ENCODE assay signal across 8 cellular contexts in genomic region chr2:231713421-231713737, GRCh38. TPM values are rescaled to one million over a fixed set of nuclear protein-coding genes. Genes with fewer than 3 reads are reported as not detected.
DNase-seq lines count a peak whose midpoint lies in the region; TF ChIP-seq lines count a peak whose summit lies in the region.
"Not testable (repeated sequence)": the region's sequence is repeated elsewhere in the genome, so short reads cannot be mapped to it uniquely, and the experiment has no call there.

No MANE protein-coding gene starts in this region.

- peak overlapping the region; percentile 90 to 100 (median 94) for H3K27ac Mint-ChIP-seq in CD14-positive monocyte
- peak overlapping the region; percentile 86 for H3K27ac Mint-ChIP-seq in activated naive CD4-positive, alpha-beta T cell treated with anti-CD3 and anti-CD28 coated beads, Interleukin-2, amount 10 ng/mL, durations not matched to agents 7 days and 5 days
- H3K27ac Mint-ChIP-seq in dendritic cell treated with granulocyte-macrophage colony-stimulating factor and Interleukin-4, amounts not matched to agents 40 ng/mL and 50 ng/mL, for 4 days: peak overlapping the region; percentile 85

- peak overlapping the region; percentile 96 for H3K23ac ChIP-seq in neuronal stem cell (ENCODE audit: low read depth, low read length, poor library complexity)

- not testable (repeated sequence) for H3K18ac ChIP-seq in neuronal stem cell (ENCODE audit: low read length)

- not testable (repeated sequence) for H2BK15ac ChIP-seq in neuronal stem cell (ENCODE audit: low read length)

- not testable (repeated sequence) for H4K8ac ChIP-seq in neuronal stem cell (ENCODE audit: low read depth, low read length)

- H3K9me3 Mint-ChIP-seq in CD14-positive monocyte: peaks cover 3 to 12% (median 6%) of the 10 kb centered on the region in 7 donors
- not testable (repeated sequence) for H3K9me3 Mint-ChIP-seq in activated naive CD4-positive, alpha-beta T cell treated with anti-CD3 and anti-CD28 coated beads, Interleukin-2, amount 10 ng/mL, durations not matched to agents 7 days and 5 days; dendritic cell treated with granulocyte-macrophage colony-stimulating factor and Interleukin-4, amounts not matched to agents 40 ng/mL and 50 ng/mL, for 4 days

- H3K4me3 ChIP-seq in SK-N-SH (ENCODE audit: low read depth in 2 of 2, low read length in 1 of 2): not testable (repeated sequence)
- 0 out of 2 replicates have a peak overlapping the region, but pooled peaks have one; percentile 16 for H3K4me3 ChIP-seq in iPS-18c (ENCODE audit: insufficient read depth, low read depth, low read length)
- peak overlapping the region in 1 of 2 donors; percentile 42 for H3K4me3 ChIP-seq in neuronal stem cell (ENCODE audit: low read length in 2 of 2)

- H3K27me3 Mint-ChIP-seq in CD14-positive monocyte (ENCODE audit: low read depth in 3 of 3); activated naive CD4-positive, alpha-beta T cell treated with anti-CD3 and anti-CD28 coated beads, Interleukin-2, amount 10 ng/mL, durations not matched to agents 7 days and 5 days; dendritic cell treated with granulocyte-macrophage colony-stimulating factor and Interleukin-4, amounts not matched to agents 40 ng/mL and 50 ng/mL, for 4 days: not testable (repeated sequence)

- H3K4me1 ChIP-seq in SK-N-SH (ENCODE audit: control insufficient read depth in 1 of 2, insufficient read depth in 2 of 2, low read depth in 1 of 2, low read length in 1 of 2) (peaks cover 20 to 32% of the 10 kb centered on the region in 2 experiments; a peak in 3 of 4 replicates), neuronal stem cell (ENCODE audit: control insufficient read depth in 2 of 2, insufficient read depth in 1 of 2, low read depth in 1 of 2, low read length in 2 of 2) (peaks cover 19 to 29% of the 10 kb centered on the region in 2 donors)

- peaks cover 51% of the 10 kb centered on the region for H3K79me2 ChIP-seq in SK-N-SH (ENCODE audit: insufficient read depth)

- H3K27ac ChIP-seq in SK-N-SH (ENCODE audit: low read depth in 2 of 2, low read length in 1 of 2) (peak overlapping the region; percentile 3 to 50; a peak in 3 of 4 replicates), neuronal stem cell (replicated peaks; ENCODE audit: low read length) (peak overlapping the region; percentile 68), temporal lobe (ENCODE audit: low read depth, low read length) (peak overlapping the region; percentile 71)

- H4K91ac ChIP-seq in neuronal stem cell (ENCODE audit: low read depth, low read length, poor library complexity): not testable (repeated sequence)

- not testable (repeated sequence) for H2AFZ ChIP-seq in SK-N-SH (ENCODE audit: low read depth); neuronal stem cell (ENCODE audit: low read length)

- H3K9ac ChIP-seq in SK-N-SH: not testable (repeated sequence)
- peak overlapping the region; percentile 66 for H3K9ac ChIP-seq in neuronal stem cell (ENCODE audit: low read depth, low read length, poor library complexity)

- H3K14ac ChIP-seq in neuronal stem cell (ENCODE audit: low read length): not testable (repeated sequence)

- not testable (repeated sequence) for H3K79me1 ChIP-seq in neuronal stem cell (ENCODE audit: low read depth, low read length)

- H3K36me3 ChIP-seq in SK-N-SH (replicated peaks in 1 of 2; ENCODE audit: control insufficient read depth in 1 of 2, insufficient read depth in 2 of 2, low read length in 1 of 2): peaks cover 17 to 23% of the 10 kb centered on the region in 2 experiments
- peaks cover 26 to 42% of the 10 kb centered on the region in 2 donors for H3K36me3 ChIP-seq in neuronal stem cell (replicated peaks in 1 of 2; ENCODE audit: control insufficient read depth in 2 of 2, insufficient read depth in 2 of 2, low read length in 2 of 2)

- TF ChIP-seq RAD21 in SK-N-SH (IDR thresholded peaks at IDR 0.05; ENCODE audit: low read length): not testable (repeated sequence)

- peaks cover 27% of the 10 kb centered on the region for H3F3A ChIP-seq in SK-N-SH (replicated peaks; ENCODE audit: insufficient read depth)

- not testable (repeated sequence) for H2BK12ac ChIP-seq in neuronal stem cell (ENCODE audit: low read length)

- not testable (repeated sequence) for H3K9me3 ChIP-seq in SK-N-SH; iPS-18c (ENCODE audit: control insufficient read depth, insufficient read depth, low read length); neuronal stem cell (replicated peaks in 1 of 2; ENCODE audit: control insufficient read depth in 2 of 2, insufficient read depth in 1 of 2, low read depth in 1 of 2, low read length in 2 of 2)

- CTCF ChIA-PET in SK-N-SH (lab: Yijun Ruan, JAX): interaction anchor here (0.7 to 34.6 kb wide), 35 partner anchors 9 to 250 kb away, joined by 3 to 1218 read pairs (median 7); partner anchors contain the start of gene COPS7B
- CTCF ChIA-PET in activated naive CD4-positive, alpha-beta T cell treated with anti-CD3 and anti-CD28 coated beads, Interleukin-2, amount 10 ng/mL, durations not matched to agents 7 days and 5 days (lab: Charles Lee): interaction anchor here (0.8 to 9.7 kb wide), 17 partner anchors 10 to 249 kb away, joined by 3 to 473 read pairs (median 8); partner anchors contain the start of gene NCL

- H2AK5ac ChIP-seq in neuronal stem cell (ENCODE audit: low read depth, low read length): not testable (repeated sequence)

- not testable (repeated sequence) for H3K27me3 ChIP-seq in SK-N-SH (ENCODE audit: insufficient read depth); neuronal stem cell (ENCODE audit: control insufficient read depth in 3 of 3, insufficient read depth in 3 of 3, low read depth in 1 of 3, low read length in 3 of 3)

- H3K4me1 Mint-ChIP-seq in CD14-positive monocyte: peaks cover 38% of the 10 kb centered on the region
- peaks cover 34% of the 10 kb centered on the region for H3K4me1 Mint-ChIP-seq in activated naive CD4-positive, alpha-beta T cell treated with anti-CD3 and anti-CD28 coated beads, Interleukin-2, amount 10 ng/mL, durations not matched to agents 7 days and 5 days
- H3K4me1 Mint-ChIP-seq in dendritic cell treated with granulocyte-macrophage colony-stimulating factor and Interleukin-4, amounts not matched to agents 40 ng/mL and 50 ng/mL, for 4 days (ENCODE audit: low read depth): peaks cover 67% of the 10 kb centered on the region

- H3K4me3 Mint-ChIP-seq in CD14-positive monocyte: peak overlapping the region; percentile 4 to 65
- H3K4me3 Mint-ChIP-seq in activated naive CD4-positive, alpha-beta T cell treated with anti-CD3 and anti-CD28 coated beads, Interleukin-2, amount 10 ng/mL, durations not matched to agents 7 days and 5 days: peak overlapping the region; percentile 31
- peak overlapping the region; percentile 23 for H3K4me3 Mint-ChIP-seq in dendritic cell treated with granulocyte-macrophage colony-stimulating factor and Interleukin-4, amounts not matched to agents 40 ng/mL and 50 ng/mL, for 4 days

- H3K36me3 Mint-ChIP-seq in CD14-positive monocyte: peaks cover 21 to 34% of the 10 kb centered on the region in 2 donors
- peaks cover 44% of the 10 kb centered on the region for H3K36me3 Mint-ChIP-seq in activated naive CD4-positive, alpha-beta T cell treated with anti-CD3 and anti-CD28 coated beads, Interleukin-2, amount 10 ng/mL, durations not matched to agents 7 days and 5 days
- peaks cover 66% of the 10 kb centered on the region for H3K36me3 Mint-ChIP-seq in dendritic cell treated with granulocyte-macrophage colony-stimulating factor and Interleukin-4, amounts not matched to agents 40 ng/mL and 50 ng/mL, for 4 days (ENCODE audit: low read depth)

- H2BK120ac ChIP-seq in neuronal stem cell (ENCODE audit: low read depth, low read length): not testable (repeated sequence)

- not testable (repeated sequence) for DNase-seq in CD14-positive monocyte (ENCODE audit: low spot score); SK-N-SH; activated naive CD4-positive, alpha-beta T cell treated with anti-CD3 and anti-CD28 coated beads, Interleukin-2, amount 10 ng/mL, durations not matched to agents 7 days and 5 days; neuronal stem cell (ENCODE audit: low spot score)
- DNase-seq in HuH-7.5 (ENCODE audit: low spot score): peak; percentile 47

- not testable (repeated sequence) for TF ChIP-seq EP300 in SK-N-SH (IDR thresholded peaks at IDR 0.05; ENCODE audit: borderline replicate concordance in 1 of 2, low read depth in 1 of 2, low read length in 1 of 2)

- POLR2A ChIA-PET in SK-N-SH (lab: Yijun Ruan, JAX): interaction anchor here (1.0 to 3.4 kb wide), 9 partner anchors 9 to 100 kb away, joined by 3 to 20 read pairs (median 6); no protein-coding TSS in a partner anchor

- H3K4me2 ChIP-seq in SK-N-SH: peak overlapping the region; percentile 63; the same call in 1 of the 2 replicates
- not testable (repeated sequence) for H3K4me2 ChIP-seq in neuronal stem cell (ENCODE audit: insufficient read depth, low read length, poor library complexity, severe bottlenecking)

- not testable (repeated sequence) for TF ChIP-seq CTCF in CD14-positive monocyte (IDR thresholded peaks at IDR 0.05); SK-N-SH (IDR thresholded peaks at IDR 0.05)

- not testable (repeated sequence) for H3K4ac ChIP-seq in neuronal stem cell (ENCODE audit: low read length)

- H2BK5ac ChIP-seq in neuronal stem cell (ENCODE audit: low read length): not testable (repeated sequence)

- H4K20me1 ChIP-seq in SK-N-SH (ENCODE audit: insufficient read depth): peaks cover 64% of the 10 kb centered on the region

- not testable (repeated sequence) for H3K9me2 ChIP-seq in SK-N-SH

- intact Hi-C loops in CD14-positive monocyte (cut with micrococcal nuclease): loop anchor here in 1 of 2 donors (1.0 to 10.0 kb wide), 2 partner anchors 36 to 199 kb away; no protein-coding TSS in a partner anchor
- intact Hi-C loops in dendritic cell treated with granulocyte-macrophage colony-stimulating factor and Interleukin-4, amounts not matched to agents 40 ng/mL and 50 ng/mL, for 4 days (cut with micrococcal nuclease): not testable (repeated sequence)

RNA-seq across cellular contexts. Expression of gene PTMA, which starts 5.1 kb away (rescaled TPM):
- polyA plus RNA-seq in CD14-positive monocyte (1,000 to 10,000 TPM; 1,072 to 1,127 TPM), SK-N-SH (2012; rRNA removed) (517 and 767 TPM in 2 replicates)
- polyA plus RNA-seq in SK-N-SH (2012; cell fraction: cytosol; rRNA removed): 733 and 1,021 TPM in 2 replicates
- polyA plus RNA-seq in SK-N-SH (2012; cell fraction: nucleus; rRNA removed): 319 and 439 TPM in 2 replicates
- polyA plus RNA-seq in neuronal stem cell (2013, experiment 1 of 2): 3,606 TPM
- polyA plus RNA-seq in neuronal stem cell (2013, experiment 2 of 2): 3,678 TPM
- total RNA-seq in temporal lobe: 458 TPM
